ENCODE assay signal across 23 cellular contexts in genomic region chr6:75853796-75854195, GRCh38.
"Had no signal": no experiment of that assay in that cellular context is flagged by ENCODE, and none has a peak within 500 bp of the region (broad histone marks: within the 10 kb centered on the region; RNA-seq: fewer than 3 reads in every experiment).

No MANE protein-coding gene starts in this region.

- ATAC-seq: esophagus mucosa; gastrocnemius medialis; left cardiac atrium; left ventricle myocardium superior; lower lobe of right lung; natural killer cell; stimulated activated memory B cell treated with anti-CD40 and anti-IgM and Interleukin-4, amounts not matched to agents 10 μg/mL and 1 μg/mL and 100 μg/mL, for 72 hours; stimulated activated naive CD8-positive, alpha-beta T cell treated with anti-CD3 and anti-CD28 coated beads, Interleukin-15, Interleukin-2, amounts not matched to agents 100 U/mL and 50 U/mL, for 24 hours had no signal

- H3K36me3 ChIP-seq: colonic mucosa, gastrocnemius medialis, ovary, sigmoid colon had no signal

- H3K27ac ChIP-seq: epithelial cell of prostate, gastrocnemius medialis, lower lobe of right lung, ovary, sigmoid colon, spleen, testis, tibial artery, upper lobe of left lung had no signal

- H3K4me3 ChIP-seq: colonic mucosa, gastrocnemius medialis, lower lobe of right lung, ovary, sigmoid colon, spleen, testis, tibial artery, upper lobe of left lung had no signal

- H3K27me3 ChIP-seq: colonic mucosa, gastrocnemius medialis, ovary, sigmoid colon, spleen, testis, tibial artery, upper lobe of left lung had no signal

- DNase-seq: colonic mucosa; effector CD8-positive, alpha-beta T cell; endodermal cell; foreskin fibroblast; gastrocnemius medialis; head of caudate nucleus; left cardiac atrium; left ventricle myocardium superior; lower lobe of right lung; natural killer cell; occipital lobe; ovary; sigmoid colon; spleen; stimulated activated CD4-positive, alpha-beta T cell treated with anti-CD3 and anti-CD28 coated beads, Interleukin-4, amount 100 ng/mL, for 4 hours; stimulated activated naive CD8-positive, alpha-beta T cell treated with anti-CD3 and anti-CD28 coated beads, Interleukin-15, Interleukin-2, amounts not matched to agents 100 U/mL and 50 U/mL, for 24 hours; substantia nigra; testis; tibial artery; upper lobe of left lung had no signal

- H3K4me1 ChIP-seq: colonic mucosa, gastrocnemius medialis, spleen had no signal

- H3K9me3 ChIP-seq: colonic mucosa, gastrocnemius medialis, lower lobe of right lung, ovary, sigmoid colon, spleen, testis, tibial artery, upper lobe of left lung had no signal
